In genomic region chr16:81076566-81077076, GRCh38 we compare ENCODE assay signal across 1 cellular context.
TF ChIP-seq lines count a peak whose summit lies in the region.

No MANE protein-coding gene starts in this region.

TF ChIP-seq in HepG2, 621 proteins besides CTCF, POLR2A, EP300 and RAD21 (continued from another document and continues in another):
- TF ChIP-seq ZBTB25 (CRISPR knock-in tag; IDR thresholded peaks at IDR 0.05), result no peak
- TF ChIP-seq RFX5 (IDR thresholded peaks at IDR 0.05; ENCODE audit: low read depth, low read length), result no peak
- no peak for TF ChIP-seq HIC2 (CRISPR knock-in tag; IDR thresholded peaks at IDR 0.05; ENCODE audit: low read depth)
- TF ChIP-seq ZNF160 (CRISPR knock-in tag; IDR thresholded peaks at IDR 0.05), result no peak
- no peak for TF ChIP-seq KDM2A (CRISPR knock-in tag; IDR thresholded peaks at IDR 0.05; ENCODE audit: borderline replicate concordance, low read depth)
- no peak for TF ChIP-seq HNRNPUL1 (IDR thresholded peaks at IDR 0.05; ENCODE audit: low read depth, low read length)
- TF ChIP-seq ZC3H4 (CRISPR knock-in tag; IDR thresholded peaks at IDR 0.05; ENCODE audit: borderline replicate concordance), result no peak
- TF ChIP-seq E2F5 (CRISPR knock-in tag; conservative IDR thresholded peaks at IDR 0.05), result no peak
- no peak for TF ChIP-seq ZNF891 (CRISPR knock-in tag; IDR thresholded peaks at IDR 0.05)
- TF ChIP-seq ZNF556 (CRISPR knock-in tag; IDR thresholded peaks at IDR 0.05; ENCODE audit: borderline replicate concordance), result no peak; the same call in 1 of the 2 replicates
- TF ChIP-seq ZNF713 (CRISPR knock-in tag; IDR thresholded peaks at IDR 0.05), result 0 out of 2 replicates have a peak, but pooled peaks have one; percentile 41
- no peak for TF ChIP-seq ZNF10 (CRISPR knock-in tag; IDR thresholded peaks at IDR 0.05; ENCODE audit: borderline replicate concordance, low read depth)
- no peak for TF ChIP-seq SP1 (IDR thresholded peaks at IDR 0.05)
- TF ChIP-seq SP1 (CRISPR knock-in tag; IDR thresholded peaks at IDR 0.05), result peak; percentile 87; the same call in 1 of the 2 replicates
- no peak for TF ChIP-seq SNRNP70 (IDR thresholded peaks at IDR 0.05; ENCODE audit: low read depth, low read length)
- TF ChIP-seq ZNF512B (CRISPR knock-in tag; IDR thresholded peaks at IDR 0.05; ENCODE audit: borderline replicate concordance), result no peak
- TF ChIP-seq HDAC1 (CRISPR knock-in tag; IDR thresholded peaks at IDR 0.05), result no peak
- no peak for TF ChIP-seq GATAD2A (CRISPR knock-in tag; IDR thresholded peaks at IDR 0.05)
- no peak for TF ChIP-seq ZFX (CRISPR knock-in tag; IDR thresholded peaks at IDR 0.05; ENCODE audit: low read depth)
- TF ChIP-seq ZNF746 (CRISPR knock-in tag; IDR thresholded peaks at IDR 0.05), result no peak; the same call in 1 of the 2 replicates
- TF ChIP-seq MYPOP (CRISPR knock-in tag; IDR thresholded peaks at IDR 0.05), result peak; percentile 12; the same call in 1 of the 2 replicates
- TF ChIP-seq ARNT (IDR thresholded peaks at IDR 0.05), result no peak
- TF ChIP-seq SMAD1 (CRISPR knock-in tag; IDR thresholded peaks at IDR 0.05; ENCODE audit: borderline replicate concordance, low read depth), result no peak; the same call in 1 of the 2 replicates
- no peak for TF ChIP-seq PAF1 (CRISPR knock-in tag; IDR thresholded peaks at IDR 0.05)
- TF ChIP-seq GTF3A (CRISPR knock-in tag; conservative IDR thresholded peaks at IDR 0.05), result no peak
- no peak for TF ChIP-seq RXRA (CRISPR knock-in tag; IDR thresholded peaks at IDR 0.05)
- TF ChIP-seq SOX6 (IDR thresholded peaks at IDR 0.05), result no peak
- TF ChIP-seq SOX6 (CRISPR knock-in tag; IDR thresholded peaks at IDR 0.05), result no peak
- no peak for TF ChIP-seq ZNF547 (CRISPR knock-in tag; IDR thresholded peaks at IDR 0.05)
- no peak for TF ChIP-seq CEBPB (IDR thresholded peaks at IDR 0.05; ENCODE audit: borderline replicate concordance, low read depth, low read length)
- TF ChIP-seq CENPX (CRISPR knock-in tag; IDR thresholded peaks at IDR 0.05), result no peak
- no peak for TF ChIP-seq NFIB (CRISPR knock-in tag; IDR thresholded peaks at IDR 0.05; ENCODE audit: borderline replicate concordance)
- TF ChIP-seq SATB2 (CRISPR knock-in tag; IDR thresholded peaks at IDR 0.05), result no peak
- no peak for TF ChIP-seq ZNF660 (CRISPR knock-in tag; IDR thresholded peaks at IDR 0.05; ENCODE audit: borderline replicate concordance, low read depth)
- no peak for TF ChIP-seq CHCHD3 (CRISPR knock-in tag; IDR thresholded peaks at IDR 0.05)
- TF ChIP-seq ZNF772 (CRISPR knock-in tag; IDR thresholded peaks at IDR 0.05), result no peak; the same call in 1 of the 2 replicates
- no peak for TF ChIP-seq PHB2 (IDR thresholded peaks at IDR 0.05; ENCODE audit: partially characterized antibody)
- TF ChIP-seq ZFP36 (IDR thresholded peaks at IDR 0.05; ENCODE audit: borderline replicate concordance, low read depth, low read length, partially characterized antibody), result no peak
- TF ChIP-seq ZNF816 (CRISPR knock-in tag; IDR thresholded peaks at IDR 0.05; ENCODE audit: borderline replicate concordance), result no peak
- 0 out of 2 replicates have a peak, but pooled peaks have one; percentile 3 for TF ChIP-seq SSRP1 (CRISPR knock-in tag; IDR thresholded peaks at IDR 0.05)
- no peak for TF ChIP-seq PHF8 (CRISPR knock-in tag; IDR thresholded peaks at IDR 0.05)
- TF ChIP-seq GLI4 (CRISPR knock-in tag; IDR thresholded peaks at IDR 0.05; ENCODE audit: borderline replicate concordance), result no peak
- no peak for TF ChIP-seq ZBTB1 (CRISPR knock-in tag; IDR thresholded peaks at IDR 0.05; ENCODE audit: borderline replicate concordance)
- no peak for TF ChIP-seq ZNF83 (CRISPR knock-in tag; IDR thresholded peaks at IDR 0.05; ENCODE audit: borderline replicate concordance)
- no peak for TF ChIP-seq UBTF (CRISPR knock-in tag; IDR thresholded peaks at IDR 0.05)
- no peak for TF ChIP-seq ZBTB2 (CRISPR knock-in tag; IDR thresholded peaks at IDR 0.05; ENCODE audit: low read depth)
- no peak for TF ChIP-seq NR2F1 (CRISPR knock-in tag; IDR thresholded peaks at IDR 0.05)
- no peak for TF ChIP-seq THAP8 (CRISPR knock-in tag; IDR thresholded peaks at IDR 0.05; ENCODE audit: borderline replicate concordance)
- TF ChIP-seq NR2C2 (CRISPR knock-in tag; IDR thresholded peaks at IDR 0.05; ENCODE audit: borderline replicate concordance), result no peak
- no peak for TF ChIP-seq KLF9 (CRISPR knock-in tag; IDR thresholded peaks at IDR 0.05; ENCODE audit: low read depth)
- TF ChIP-seq IRX3 (CRISPR knock-in tag; IDR thresholded peaks at IDR 0.05; ENCODE audit: borderline replicate concordance, low read depth), result 0 out of 2 replicates have a peak, but pooled peaks have one; percentile 3
- no peak for TF ChIP-seq SMAD3 (CRISPR knock-in tag; IDR thresholded peaks at IDR 0.05)
- no peak for TF ChIP-seq PLSCR1 (CRISPR knock-in tag; IDR thresholded peaks at IDR 0.05; ENCODE audit: borderline replicate concordance)
- TF ChIP-seq PAXIP1 (CRISPR knock-in tag; conservative IDR thresholded peaks at IDR 0.05), result no peak; the same call in 1 of the 2 replicates
- no peak for TF ChIP-seq ZNF768 (CRISPR knock-in tag; IDR thresholded peaks at IDR 0.05)
